In genomic region chr17:62668091-62668804, GRCh38 we compare ENCODE assay signal across 16 cellular contexts. TPM values are rescaled to one million over a fixed set of nuclear protein-coding genes. Genes with fewer than 3 reads are reported as not detected.
DNase-seq lines count a peak whose midpoint lies in the region; ATAC-seq and TF ChIP-seq lines count a peak whose summit lies in the region.
"Had no signal": no experiment of that assay in that cellular context is flagged by ENCODE, and none has a peak within 500 bp of the region (broad histone marks: within the 10 kb centered on the region; RNA-seq: fewer than 3 reads in every experiment).

No MANE protein-coding gene starts in this region.

- DNase-seq in D341Med (ENCODE audit: low spot score) (peak; percentile 33), NCI-H69 (lab: John Stamatoyannopoulos, UW) (peak; percentile 38), endodermal cell (no peak), trophoblast cell (peak; percentile 72 to 76), Peyer's patch (no peak)
- no peak for DNase-seq in CD4-positive, alpha-beta memory T cell
- DNase-seq: activated CD4-positive, alpha-beta T cell treated with anti-CD3 and anti-CD28 coated beads for 1 hour; activated CD8-positive, alpha-beta memory T cell treated with anti-CD3 and anti-CD28 coated beads, Interleukin-2, amount 50 U/mL, for 4 hours; activated naive CD4-positive, alpha-beta T cell treated with anti-CD3 and anti-CD28 coated beads, Interleukin-2, amount 50 U/mL, for 16 hours; CD4-positive, CD25-positive, alpha-beta regulatory T cell; effector memory CD8-positive, alpha-beta T cell; NCI-H524 treated with DMSO at 0.1 percent for 48 hours; stimulated activated naive CD8-positive, alpha-beta T cell treated with anti-CD3 and anti-CD28 coated beads, Interleukin-15, Interleukin-2, amounts not matched to agents 100 U/mL and 50 U/mL, for 24 hours had no signal

- no peak overlapping the region for H2AFZ ChIP-seq in trophoblast cell (ENCODE audit: insufficient read depth, low read length, poor library complexity)

- H3K9me3 ChIP-seq in endodermal cell (ENCODE audit: control insufficient read depth, low read length) (no peaks in the 10 kb centered on the region), trophoblast cell (ENCODE audit: insufficient read depth, low read depth, low read length) (peaks cover 3% of the 10 kb centered on the region), Peyer's patch (no peaks in the 10 kb centered on the region)
- H3K9me3 ChIP-seq in CD4-positive, alpha-beta memory T cell (ENCODE audit: control insufficient read depth in 1 of 2, low read length in 2 of 2), result no peaks in the 10 kb centered on the region
- H3K9me3 ChIP-seq: ovary had no signal

- H3K27ac Mint-ChIP-seq in endodermal cell, result peak overlapping the region; percentile 77
- no peak overlapping the region for H3K27ac Mint-ChIP-seq in CD4-positive, alpha-beta memory T cell
- H3K27ac Mint-ChIP-seq: effector memory CD8-positive, alpha-beta T cell had no signal

- no peak overlapping the region for H3K14ac ChIP-seq in trophoblast cell (ENCODE audit: low read length)

- POLR2A ChIA-PET in CD4-positive, alpha-beta memory T cell (lab: Charles Lee; ENCODE audit: partially characterized antibody), result no interaction called here

- WGBS in endodermal cell (ENCODE audit: insufficient coverage in 1 of 2, insufficient read length in 1 of 2), 2 experiments, result 77 to 91% methylated on average over 5 to 8 of the region's 10 CpGs
- no CpG with 5 or more reads among the region's 10 CpGs for WGBS in trophoblast cell (ENCODE audit: extremely low coverage, insufficient coverage, insufficient read length)

- ATAC-seq in GM18873 (IDR thresholded peaks at IDR 0.05; ENCODE audit: low FRiP score, unreplicated experiment), result no peak
- ATAC-seq: effector memory CD8-positive, alpha-beta T cell; HCT116; stimulated activated naive CD8-positive, alpha-beta T cell treated with anti-CD3 and anti-CD28 coated beads, Interleukin-15, Interleukin-2, amounts not matched to agents 100 U/mL and 50 U/mL, for 24 hours had no signal

- no peak overlapping the region for H3K4me3 Mint-ChIP-seq in endodermal cell
- H3K4me3 Mint-ChIP-seq in CD4-positive, alpha-beta memory T cell, result no peak overlapping the region
- H3K4me3 Mint-ChIP-seq: CD4-positive, CD25-positive, alpha-beta regulatory T cell; effector memory CD8-positive, alpha-beta T cell had no signal

- H3K79me1 ChIP-seq in trophoblast cell (ENCODE audit: low read length), result no peaks in the 10 kb centered on the region

- no peak overlapping the region for H2AK5ac ChIP-seq in trophoblast cell (ENCODE audit: low read length)

- no peak overlapping the region for H3K4me3 ChIP-seq in endodermal cell (ENCODE audit: low read length)
- no peak overlapping the region for H3K4me3 ChIP-seq in trophoblast cell (ENCODE audit: low read depth, low read length)
- no peak overlapping the region for H3K4me3 ChIP-seq in Peyer's patch
- no peak overlapping the region for H3K4me3 ChIP-seq in CD4-positive, alpha-beta memory T cell (ENCODE audit: low read length in 2 of 2)
- H3K4me3 ChIP-seq: ovary had no signal

- H3K4me2 ChIP-seq in trophoblast cell (ENCODE audit: low read length), result no peak overlapping the region

- H3K9ac ChIP-seq in endodermal cell (ENCODE audit: extremely low read depth, low read length, poor library complexity, severe bottlenecking), result no peak overlapping the region
- H3K9ac ChIP-seq in trophoblast cell (ENCODE audit: low read length), result no peak overlapping the region

- H3K27me3 ChIP-seq in endodermal cell (ENCODE audit: control insufficient read depth, insufficient read depth, low read length, poor library complexity, severe bottlenecking) (no peaks in the 10 kb centered on the region), trophoblast cell (ENCODE audit: insufficient read depth, low read length) (no peaks in the 10 kb centered on the region), Peyer's patch (no peaks in the 10 kb centered on the region)
- no peaks in the 10 kb centered on the region for H3K27me3 ChIP-seq in CD4-positive, alpha-beta memory T cell (ENCODE audit: insufficient read depth, low read length)
- H3K27me3 ChIP-seq: ovary had no signal

- H4K8ac ChIP-seq in trophoblast cell (ENCODE audit: low read depth, low read length), result no peak overlapping the region

- peaks cover 38% of the 10 kb centered on the region for H3K36me3 ChIP-seq in endodermal cell (ENCODE audit: control insufficient read depth, insufficient read depth, low read length)
- peaks cover 54 to 63% of the 10 kb centered on the region in 2 experiments for H3K36me3 ChIP-seq in trophoblast cell (ENCODE audit: control insufficient read depth in 1 of 2, insufficient read depth in 2 of 2, low read length in 2 of 2)
- H3K36me3 ChIP-seq in Peyer's patch, result no peaks in the 10 kb centered on the region
- H3K36me3 ChIP-seq in CD4-positive, alpha-beta memory T cell (ENCODE audit: insufficient read depth, low read length), result no peaks in the 10 kb centered on the region
- H3K36me3 ChIP-seq: ovary had no signal

- no peaks in the 10 kb centered on the region for H3K27me3 Mint-ChIP-seq in endodermal cell (ENCODE audit: insufficient read depth)
- H3K27me3 Mint-ChIP-seq in CD4-positive, alpha-beta memory T cell, result no peaks in the 10 kb centered on the region
- H3K27me3 Mint-ChIP-seq: CD4-positive, CD25-positive, alpha-beta regulatory T cell had no signal

- TF ChIP-seq CTCF in endodermal cell (conservative IDR thresholded peaks at IDR 0.05) (no peak), Peyer's patch (IDR thresholded peaks at IDR 0.05) (no peak)

- H4K12ac ChIP-seq in trophoblast cell (ENCODE audit: low read depth, low read length), result no peak overlapping the region

- H3K79me2 ChIP-seq in trophoblast cell (ENCODE audit: control insufficient read depth, insufficient read depth, low read length, poor library complexity), result no peaks in the 10 kb centered on the region

- no peak overlapping the region for H2BK12ac ChIP-seq in trophoblast cell (ENCODE audit: low read length)

- H3K23ac ChIP-seq in trophoblast cell (ENCODE audit: low read length), result no peak overlapping the region

- no peak overlapping the region for H3K18ac ChIP-seq in trophoblast cell (ENCODE audit: low read length)

- H3K9me3 Mint-ChIP-seq in endodermal cell, result no peaks in the 10 kb centered on the region
- H3K9me3 Mint-ChIP-seq in CD4-positive, alpha-beta memory T cell, result no peaks in the 10 kb centered on the region
- H3K9me3 Mint-ChIP-seq: effector memory CD8-positive, alpha-beta T cell had no signal

- H2BK120ac ChIP-seq in trophoblast cell (ENCODE audit: insufficient read depth, low read length, poor library complexity), result no peak overlapping the region

- CTCF ChIA-PET in CD4-positive, alpha-beta memory T cell (lab: Charles Lee; ENCODE audit: partially characterized antibody), result no interaction called here

- H3K36me3 Mint-ChIP-seq in endodermal cell (ENCODE audit: low read depth), result peaks cover 48% of the 10 kb centered on the region
- H3K36me3 Mint-ChIP-seq in CD4-positive, alpha-beta memory T cell, result peaks cover 0 to 3% of the 10 kb centered on the region in 2 donors
- H3K36me3 Mint-ChIP-seq: CD4-positive, CD25-positive, alpha-beta regulatory T cell had no signal

- H3K4ac ChIP-seq in trophoblast cell (ENCODE audit: low read depth, low read length), result no peak overlapping the region

- H3K4me1 ChIP-seq in endodermal cell (ENCODE audit: control insufficient read depth, insufficient read depth, low read length) (no peaks in the 10 kb centered on the region), trophoblast cell (ENCODE audit: control insufficient read depth in 1 of 2, insufficient read depth in 2 of 2, low read length in 2 of 2) (no peaks in the 10 kb centered on the region), Peyer's patch (no peaks in the 10 kb centered on the region)
- H3K4me1 ChIP-seq in CD4-positive, alpha-beta memory T cell (ENCODE audit: insufficient read depth, low read length), result no peaks in the 10 kb centered on the region

- no peak overlapping the region for H2BK5ac ChIP-seq in trophoblast cell (ENCODE audit: low read depth, low read length, poor library complexity)

- H3K4me1 Mint-ChIP-seq in endodermal cell, result no peaks in the 10 kb centered on the region
- peaks cover 0 to 4% (median 3%) of the 10 kb centered on the region in 4 donors for H3K4me1 Mint-ChIP-seq in CD4-positive, alpha-beta memory T cell

- H3K27ac ChIP-seq in endodermal cell (ENCODE audit: low read depth, low read length) (no peak overlapping the region), trophoblast cell (ENCODE audit: low read depth, low read length) (no peak overlapping the region), Peyer's patch (no peak overlapping the region)
- H3K27ac ChIP-seq in CD4-positive, alpha-beta memory T cell (ENCODE audit: low read depth, low read length), result no peak overlapping the region
- H3K27ac ChIP-seq: ovary had no signal

- intact Hi-C loops in CD4-positive, alpha-beta memory T cell (cut with micrococcal nuclease), result no loop called here

- H4K91ac ChIP-seq in trophoblast cell (ENCODE audit: low read depth, low read length), result no peak overlapping the region

- TF ChIP-seq POLR2A in Peyer's patch (IDR thresholded peaks at IDR 0.05), result no peak

RNA-seq across cellular contexts. Expression of gene MRC2, which starts 40.8 kb away (rescaled TPM):
- total RNA-seq in endodermal cell (100 to 1,000 TPM; 103 to 165 TPM), Peyer's patch (10 to 100 TPM in 2 of 4 donors, 1 to 10 TPM in 2; 9.0 to 33.8 (median 14.6) TPM)
- 133 TPM for polyA plus RNA-seq in endodermal cell (2013, experiment 1 of 2)
- 140 TPM for polyA plus RNA-seq in endodermal cell (2013, experiment 2 of 2)
- 70.3 and 73.6 TPM in 2 replicates for polyA plus RNA-seq in trophoblast cell (2013)
- total RNA-seq in CD4-positive, alpha-beta memory T cell, result 1 to 10 TPM; 6.7 to 8.7 TPM
- polyA plus RNA-seq in CD4-positive, alpha-beta memory T cell, result under 1 TPM in 1 of 2 donors, not detected in 1; 0.71 TPM

Comparison
In these comparisons a context has a peak if more than half of its experiments do, and no peak if none do; other contexts are left out.
1. DNase-seq: peak in D341Med (single experiment), NCI-H69 (single experiment) and trophoblast cell (2 of 2); none in endodermal cell (single experiment), Peyer's patch (0 of 3) and CD4-positive, alpha-beta memory T cell (0 of 5).